In genomic region chr16:14497245-14498082, GRCh38 we compare ENCODE assay signal across 1 cellular context.
TF ChIP-seq lines count a peak whose summit lies in the region.

No MANE protein-coding gene starts in this region.

TF ChIP-seq in HepG2, 621 proteins besides CTCF, POLR2A, EP300 and RAD21 (continued from another document and continues in another):
- TF ChIP-seq, protein P1, sequence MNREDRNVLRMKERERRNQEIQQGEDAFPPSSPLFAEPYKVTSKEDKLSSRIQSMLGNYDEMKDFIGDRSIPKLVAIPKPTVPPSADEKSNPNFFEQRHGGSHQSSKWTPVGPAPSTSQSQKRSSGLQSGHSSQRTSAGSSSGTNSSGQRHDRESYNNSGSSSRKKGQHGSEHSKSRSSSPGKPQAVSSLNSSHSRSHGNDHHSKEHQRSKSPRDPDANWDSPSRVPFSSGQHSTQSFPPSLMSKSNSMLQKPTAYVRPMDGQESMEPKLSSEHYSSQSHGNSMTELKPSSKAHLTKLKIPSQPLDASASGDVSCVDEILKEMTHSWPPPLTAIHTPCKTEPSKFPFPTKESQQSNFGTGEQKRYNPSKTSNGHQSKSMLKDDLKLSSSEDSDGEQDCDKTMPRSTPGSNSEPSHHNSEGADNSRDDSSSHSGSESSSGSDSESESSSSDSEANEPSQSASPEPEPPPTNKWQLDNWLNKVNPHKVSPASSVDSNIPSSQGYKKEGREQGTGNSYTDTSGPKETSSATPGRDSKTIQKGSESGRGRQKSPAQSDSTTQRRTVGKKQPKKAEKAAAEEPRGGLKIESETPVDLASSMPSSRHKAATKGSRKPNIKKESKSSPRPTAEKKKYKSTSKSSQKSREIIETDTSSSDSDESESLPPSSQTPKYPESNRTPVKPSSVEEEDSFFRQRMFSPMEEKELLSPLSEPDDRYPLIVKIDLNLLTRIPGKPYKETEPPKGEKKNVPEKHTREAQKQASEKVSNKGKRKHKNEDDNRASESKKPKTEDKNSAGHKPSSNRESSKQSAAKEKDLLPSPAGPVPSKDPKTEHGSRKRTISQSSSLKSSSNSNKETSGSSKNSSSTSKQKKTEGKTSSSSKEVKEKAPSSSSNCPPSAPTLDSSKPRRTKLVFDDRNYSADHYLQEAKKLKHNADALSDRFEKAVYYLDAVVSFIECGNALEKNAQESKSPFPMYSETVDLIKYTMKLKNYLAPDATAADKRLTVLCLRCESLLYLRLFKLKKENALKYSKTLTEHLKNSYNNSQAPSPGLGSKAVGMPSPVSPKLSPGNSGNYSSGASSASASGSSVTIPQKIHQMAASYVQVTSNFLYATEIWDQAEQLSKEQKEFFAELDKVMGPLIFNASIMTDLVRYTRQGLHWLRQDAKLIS (CRISPR knock-in tag; IDR thresholded peaks at IDR 0.05), result no peak; the same call in 1 of the 2 replicates
- TF ChIP-seq IKZF1 (IDR thresholded peaks at IDR 0.05), result no peak
- TF ChIP-seq ZHX2 (IDR thresholded peaks at IDR 0.05; ENCODE audit: low read depth), result no peak
- no peak for TF ChIP-seq ZHX2 (CRISPR knock-in tag; IDR thresholded peaks at IDR 0.05; ENCODE audit: borderline replicate concordance)
- no peak for TF ChIP-seq DR1 (CRISPR knock-in tag; IDR thresholded peaks at IDR 0.05)
- TF ChIP-seq CBX1 (IDR thresholded peaks at IDR 0.05; ENCODE audit: low read depth), result no peak
- no peak for TF ChIP-seq ZNF10 (CRISPR knock-in tag; IDR thresholded peaks at IDR 0.05; ENCODE audit: borderline replicate concordance, low read depth)
- TF ChIP-seq MTERF4 (CRISPR knock-in tag; IDR thresholded peaks at IDR 0.05), result no peak; the same call in 1 of the 2 replicates
- no peak for TF ChIP-seq ZFP41 (CRISPR knock-in tag; IDR thresholded peaks at IDR 0.05; ENCODE audit: borderline replicate concordance)
- TF ChIP-seq KMT2B (CRISPR knock-in tag; IDR thresholded peaks at IDR 0.05), result no peak
- no peak for TF ChIP-seq KLF15 (CRISPR knock-in tag; IDR thresholded peaks at IDR 0.05; ENCODE audit: borderline replicate concordance)
- no peak for TF ChIP-seq ATF1 (CRISPR knock-in tag; IDR thresholded peaks at IDR 0.05)
- TF ChIP-seq SMAD1 (CRISPR knock-in tag; IDR thresholded peaks at IDR 0.05; ENCODE audit: borderline replicate concordance, low read depth), result peak; percentile 80; the same call in 1 of the 2 replicates
- TF ChIP-seq MXI1 (IDR thresholded peaks at IDR 0.05; ENCODE audit: borderline replicate concordance, low read depth, low read length), result no peak
- no peak for TF ChIP-seq GMEB2 (CRISPR knock-in tag; IDR thresholded peaks at IDR 0.05; ENCODE audit: low read depth)
- no peak for TF ChIP-seq NPAS2 (CRISPR knock-in tag; IDR thresholded peaks at IDR 0.05; ENCODE audit: borderline replicate concordance)
- no peak for TF ChIP-seq ZBTB7A (CRISPR knock-in tag; IDR thresholded peaks at IDR 0.05)
- no peak for TF ChIP-seq JDP2 (CRISPR knock-in tag; IDR thresholded peaks at IDR 0.05; ENCODE audit: borderline replicate concordance)
- TF ChIP-seq, protein P2, sequence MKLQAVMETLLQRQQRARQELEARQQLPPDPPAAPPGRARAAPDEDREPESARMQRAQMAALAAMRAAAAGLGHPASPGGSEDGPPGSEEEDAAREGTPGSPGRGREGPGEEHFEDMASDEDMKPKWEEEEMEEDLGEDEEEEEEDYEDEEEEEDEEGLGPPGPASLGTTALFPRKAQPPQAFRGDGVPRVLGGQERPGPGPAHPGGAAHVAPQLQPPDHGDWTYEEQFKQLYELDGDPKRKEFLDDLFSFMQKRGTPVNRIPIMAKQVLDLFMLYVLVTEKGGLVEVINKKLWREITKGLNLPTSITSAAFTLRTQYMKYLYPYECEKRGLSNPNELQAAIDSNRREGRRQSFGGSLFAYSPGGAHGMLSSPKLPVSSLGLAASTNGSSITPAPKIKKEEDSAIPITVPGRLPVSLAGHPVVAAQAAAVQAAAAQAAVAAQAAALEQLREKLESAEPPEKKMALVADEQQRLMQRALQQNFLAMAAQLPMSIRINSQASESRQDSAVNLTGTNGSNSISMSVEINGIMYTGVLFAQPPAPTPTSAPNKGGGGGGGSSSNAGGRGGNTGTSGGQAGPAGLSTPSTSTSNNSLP (IDR thresholded peaks at IDR 0.05; ENCODE audit: low read depth, low read length), result no peak; the same call in 1 of the 2 replicates
- peak; percentile 40; the same call in 1 of the 2 replicates for TF ChIP-seq SOX5 (CRISPR knock-in tag; IDR thresholded peaks at IDR 0.05; ENCODE audit: borderline replicate concordance)
- peak; percentile 58; the same call in 1 of the 2 replicates for TF ChIP-seq ZNF205 (CRISPR knock-in tag; IDR thresholded peaks at IDR 0.05)
- TF ChIP-seq, protein P3, sequence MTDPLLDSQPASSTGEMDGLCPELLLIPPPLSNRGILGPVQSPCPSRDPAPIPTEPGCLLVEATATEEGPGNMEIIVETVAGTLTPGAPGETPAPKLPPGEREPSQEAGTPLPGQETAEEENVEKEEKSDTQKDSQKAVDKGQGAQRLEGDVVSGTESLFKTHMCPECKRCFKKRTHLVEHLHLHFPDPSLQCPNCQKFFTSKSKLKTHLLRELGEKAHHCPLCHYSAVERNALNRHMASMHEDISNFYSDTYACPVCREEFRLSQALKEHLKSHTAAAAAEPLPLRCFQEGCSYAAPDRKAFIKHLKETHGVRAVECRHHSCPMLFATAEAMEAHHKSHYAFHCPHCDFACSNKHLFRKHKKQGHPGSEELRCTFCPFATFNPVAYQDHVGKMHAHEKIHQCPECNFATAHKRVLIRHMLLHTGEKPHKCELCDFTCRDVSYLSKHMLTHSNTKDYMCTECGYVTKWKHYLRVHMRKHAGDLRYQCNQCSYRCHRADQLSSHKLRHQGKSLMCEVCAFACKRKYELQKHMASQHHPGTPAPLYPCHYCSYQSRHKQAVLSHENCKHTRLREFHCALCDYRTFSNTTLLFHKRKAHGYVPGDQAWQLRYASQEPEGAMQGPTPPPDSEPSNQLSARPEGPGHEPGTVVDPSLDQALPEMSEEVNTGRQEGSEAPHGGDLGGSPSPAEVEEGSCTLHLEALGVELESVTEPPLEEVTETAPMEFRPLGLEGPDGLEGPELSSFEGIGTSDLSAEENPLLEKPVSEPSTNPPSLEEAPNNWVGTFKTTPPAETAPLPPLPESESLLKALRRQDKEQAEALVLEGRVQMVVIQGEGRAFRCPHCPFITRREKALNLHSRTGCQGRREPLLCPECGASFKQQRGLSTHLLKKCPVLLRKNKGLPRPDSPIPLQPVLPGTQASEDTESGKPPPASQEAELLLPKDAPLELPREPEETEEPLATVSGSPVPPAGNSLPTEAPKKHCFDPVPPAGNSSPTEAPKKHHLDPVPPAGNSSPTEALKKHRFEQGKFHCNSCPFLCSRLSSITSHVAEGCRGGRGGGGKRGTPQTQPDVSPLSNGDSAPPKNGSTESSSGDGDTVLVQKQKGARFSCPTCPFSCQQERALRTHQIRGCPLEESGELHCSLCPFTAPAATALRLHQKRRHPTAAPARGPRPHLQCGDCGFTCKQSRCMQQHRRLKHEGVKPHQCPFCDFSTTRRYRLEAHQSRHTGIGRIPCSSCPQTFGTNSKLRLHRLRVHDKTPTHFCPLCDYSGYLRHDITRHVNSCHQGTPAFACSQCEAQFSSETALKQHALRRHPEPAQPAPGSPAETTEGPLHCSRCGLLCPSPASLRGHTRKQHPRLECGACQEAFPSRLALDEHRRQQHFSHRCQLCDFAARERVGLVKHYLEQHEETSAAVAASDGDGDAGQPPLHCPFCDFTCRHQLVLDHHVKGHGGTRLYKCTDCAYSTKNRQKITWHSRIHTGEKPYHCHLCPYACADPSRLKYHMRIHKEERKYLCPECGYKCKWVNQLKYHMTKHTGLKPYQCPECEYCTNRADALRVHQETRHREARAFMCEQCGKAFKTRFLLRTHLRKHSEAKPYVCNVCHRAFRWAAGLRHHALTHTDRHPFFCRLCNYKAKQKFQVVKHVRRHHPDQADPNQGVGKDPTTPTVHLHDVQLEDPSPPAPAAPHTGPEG (CRISPR knock-in tag; IDR thresholded peaks at IDR 0.05), result no peak
- TF ChIP-seq MXD4 (CRISPR knock-in tag; IDR thresholded peaks at IDR 0.05), result no peak
- TF ChIP-seq KAT7 (CRISPR knock-in tag; IDR thresholded peaks at IDR 0.05; ENCODE audit: borderline replicate concordance), result peak; percentile 90; the same call in 1 of the 2 replicates
- TF ChIP-seq NR3C1 (CRISPR knock-in tag; IDR thresholded peaks at IDR 0.05), result no peak
- TF ChIP-seq DRAP1 (CRISPR knock-in tag; IDR thresholded peaks at IDR 0.05), result no peak; the same call in 1 of the 2 replicates
- peak; percentile 51; the same call in 1 of the 2 replicates for TF ChIP-seq ZBTB44 (CRISPR knock-in tag; IDR thresholded peaks at IDR 0.05)
- TF ChIP-seq SIX1 (CRISPR knock-in tag; IDR thresholded peaks at IDR 0.05; ENCODE audit: borderline replicate concordance), result no peak
- no peak for TF ChIP-seq JARID2 (CRISPR knock-in tag; IDR thresholded peaks at IDR 0.05; ENCODE audit: insufficient replicate concordance)
- TF ChIP-seq ZNF432 (CRISPR knock-in tag; IDR thresholded peaks at IDR 0.05; ENCODE audit: borderline replicate concordance), result no peak
- no peak for TF ChIP-seq ELF1 (CRISPR knock-in tag; IDR thresholded peaks at IDR 0.05)
